ENCODE assay signal across 9 cellular contexts in genomic region chr11:86743223-86744118, GRCh38. TPM values are rescaled to one million over a fixed set of nuclear protein-coding genes. Genes with fewer than 3 reads are reported as not detected.
DNase-seq lines count a peak whose midpoint lies in the region; ATAC-seq and TF ChIP-seq lines count a peak whose summit lies in the region.
"Had no signal": no experiment of that assay in that cellular context is flagged by ENCODE, and none has a peak within 500 bp of the region (broad histone marks: within the 10 kb centered on the region; RNA-seq: fewer than 3 reads in every experiment).

No MANE protein-coding gene starts in this region.

- peak overlapping the region; percentile 98 for H3K27ac ChIP-seq in smooth muscle cell (ENCODE audit: low read depth)
- H3K27ac ChIP-seq: HL-60 had no signal

- DNase-seq in CD1c-positive myeloid dendritic cell (ENCODE audit: extremely low spot score) (peak; percentile 93), fibroblast of villous mesenchyme (ENCODE audit: low read depth) (peak; percentile 95), smooth muscle cell (lab: John Stamatoyannopoulos, UW; ENCODE audit: unreplicated experiment) (no peak), NCI-H1092 (lab: John Stamatoyannopoulos, UW) (no peak), NCI-H510A (lab: John Stamatoyannopoulos, UW) (no peak)
- peak in 2 of 3 experiments; percentile 13 to 21 for DNase-seq in activated CD8-positive, alpha-beta memory T cell treated with anti-CD3 and anti-CD28 coated beads for 48 hours (ENCODE audit: low read depth in 2 of 3, low spot score in 2 of 3)

- H4K20me1 ChIP-seq in smooth muscle cell (ENCODE audit: low read depth): no peaks in the 10 kb centered on the region

- no peaks in the 10 kb centered on the region for H3K27me3 ChIP-seq in smooth muscle cell (ENCODE audit: low read depth)

- peak overlapping the region; percentile 21 for H3K4me2 ChIP-seq in smooth muscle cell

- H3K4me1 ChIP-seq in smooth muscle cell (ENCODE audit: low read depth): peaks cover 28% of the 10 kb centered on the region

- H2AFZ ChIP-seq in smooth muscle cell (ENCODE audit: low read depth): no peak overlapping the region

- H3K4me3 ChIP-seq in fibroblast of villous mesenchyme (ENCODE audit: low read depth, low read length) (no peak overlapping the region), smooth muscle cell (no peak overlapping the region)

- H3K9ac ChIP-seq in smooth muscle cell (ENCODE audit: low read depth): peak overlapping the region; percentile 80

- ATAC-seq in HG03432 (IDR thresholded peaks at IDR 0.05; ENCODE audit: unreplicated experiment): peak; percentile 69
- ATAC-seq in GM21360 (IDR thresholded peaks at IDR 0.05; ENCODE audit: unreplicated experiment): no peak

- TF ChIP-seq CTCF in fibroblast of villous mesenchyme (IDR thresholded peaks at IDR 0.05; ENCODE audit: insufficient read depth, low read depth, low read length): no peak
- TF ChIP-seq CTCF in smooth muscle cell (IDR thresholded peaks at IDR 0.05; ENCODE audit: borderline replicate concordance, insufficient read depth, poor library complexity, severe bottlenecking): no peak

- H3F3A ChIP-seq in smooth muscle cell (ENCODE audit: low read depth): peaks cover 29% of the 10 kb centered on the region

- H3K9me3 ChIP-seq in smooth muscle cell (replicated peaks; ENCODE audit: low read depth): no peaks in the 10 kb centered on the region

- 15% methylated on average over 7 of the region's 7 CpGs for WGBS in smooth muscle cell (ENCODE audit: low lambda C conversion rate)

- no peaks in the 10 kb centered on the region for H3K79me2 ChIP-seq in smooth muscle cell (ENCODE audit: low read depth)

- H3K36me3 ChIP-seq in smooth muscle cell (ENCODE audit: low read depth): no peaks in the 10 kb centered on the region

RNA-seq across cellular contexts. Expression of gene PRSS23, which starts 56.9 kb away (rescaled TPM):
- total RNA-seq in fibroblast of villous mesenchyme (131 and 136 TPM in 2 replicates), smooth muscle cell (123 and 132 TPM in 2 replicates)
- polyA plus RNA-seq in smooth muscle cell: 156 and 223 TPM in 2 replicates

Comparison
In these comparisons a context has a peak if more than half of its experiments do, and no peak if none do; other contexts are left out.
1. DNase-seq: peak in CD1c-positive myeloid dendritic cell (single experiment), activated CD8-positive, alpha-beta memory T cell treated with anti-CD3 and anti-CD28 coated beads for 48 hours (2 of 3) and fibroblast of villous mesenchyme (single experiment); none in smooth muscle cell (single experiment), NCI-H1092 (single experiment) and NCI-H510A (single experiment).